In the genomic region with DNA sequence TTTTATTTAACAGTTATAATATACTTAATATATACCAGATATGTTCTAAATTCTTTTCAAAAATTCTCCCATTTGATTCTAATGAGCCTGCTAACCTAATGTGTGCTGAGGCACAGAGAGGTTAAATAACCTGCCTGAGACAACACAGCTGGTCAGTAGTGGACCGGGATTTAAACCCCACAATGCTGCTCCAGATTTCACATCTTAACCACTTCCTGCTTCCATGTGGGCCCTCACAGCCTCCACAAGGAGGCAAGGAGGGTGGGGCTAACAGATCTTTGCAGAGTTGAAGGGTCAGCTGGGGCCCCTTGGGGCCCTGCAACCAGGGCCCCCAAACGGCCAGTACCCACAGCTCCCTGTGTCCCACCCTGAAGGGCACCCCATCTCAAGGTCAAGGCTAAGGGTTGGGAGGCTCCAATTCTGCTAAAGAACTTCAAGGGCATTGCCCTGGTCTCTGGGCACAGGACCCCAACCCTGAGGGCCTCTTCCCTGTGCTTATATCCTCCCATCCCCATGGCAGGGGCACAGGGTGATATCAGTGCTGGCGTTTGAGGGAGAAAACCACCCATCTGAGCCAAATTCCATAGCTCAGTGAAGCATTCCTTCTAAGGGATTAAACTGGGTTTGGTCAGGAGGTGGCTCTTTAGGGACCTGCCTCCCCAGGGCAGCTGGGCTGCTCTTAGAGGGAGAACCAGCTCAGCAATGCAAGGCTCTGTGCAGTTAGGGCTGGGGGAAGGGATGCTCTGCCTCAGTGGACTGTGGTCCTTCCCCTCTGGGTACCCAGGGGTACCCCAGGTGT, we compare ENCODE assay signal across 12 cellular contexts. TPM values are rescaled to one million over a fixed set of nuclear protein-coding genes. Genes with fewer than 3 reads are reported as not detected.
DNase-seq lines count a peak whose midpoint lies in the region; ATAC-seq and TF ChIP-seq lines count a peak whose summit lies in the region.
"Had no signal": no experiment of that assay in that cellular context is flagged by ENCODE, and none has a peak within 500 bp of the region (broad histone marks: within the 10 kb centered on the region; RNA-seq: fewer than 3 reads in every experiment).

No MANE protein-coding gene starts in this region.

- TF ChIP-seq CTCF in esophagus muscularis mucosa (IDR thresholded peaks at IDR 0.05) (no peak), thoracic aorta (IDR thresholded peaks at IDR 0.05) (no peak), stomach (IDR thresholded peaks at IDR 0.05) (no peak)

- TF ChIP-seq POLR2A in esophagus muscularis mucosa (IDR thresholded peaks at IDR 0.05; ENCODE audit: low read depth): no peak
- no peak for TF ChIP-seq POLR2A in stomach (IDR thresholded peaks at IDR 0.05)

- WGBS in esophagus muscularis mucosa: 65% methylated on average over 3 of the region's 3 CpGs
- 23 to 55% (median 29%) methylated on average over 3 of the region's 3 CpGs for WGBS in stomach, 5 donors

- H3K9me3 ChIP-seq in esophagus muscularis mucosa: no peaks in the 10 kb centered on the region
- H3K9me3 ChIP-seq in thoracic aorta: no peaks in the 10 kb centered on the region
- no peaks in the 10 kb centered on the region for H3K9me3 ChIP-seq in stomach
- H3K9me3 ChIP-seq: heart right ventricle had no signal

- no peaks in the 10 kb centered on the region for H3K27me3 ChIP-seq in esophagus muscularis mucosa
- no peaks in the 10 kb centered on the region for H3K27me3 ChIP-seq in thoracic aorta (replicated peaks; ENCODE audit: insufficient read depth)
- H3K27me3 ChIP-seq in stomach: no peaks in the 10 kb centered on the region
- H3K27me3 ChIP-seq: heart right ventricle had no signal

- ATAC-seq in thoracic aorta (ENCODE audit: insufficient number of reproducible peaks, low FRiP score, low read depth) (no peak), GM18517 (IDR thresholded peaks at IDR 0.05; ENCODE audit: unreplicated experiment) (no peak)
- ATAC-seq: heart right ventricle had no signal

- no peaks in the 10 kb centered on the region for H3K36me3 ChIP-seq in esophagus muscularis mucosa
- no peaks in the 10 kb centered on the region for H3K36me3 ChIP-seq in thoracic aorta
- no peaks in the 10 kb centered on the region for H3K36me3 ChIP-seq in stomach
- H3K36me3 ChIP-seq: heart right ventricle had no signal

- TF ChIP-seq EP300 in esophagus muscularis mucosa (IDR thresholded peaks at IDR 0.05) (no peak), stomach (IDR thresholded peaks at IDR 0.05) (no peak)

- peaks cover 43 to 74% (median 66%) of the 10 kb centered on the region in 4 donors for H3K4me1 ChIP-seq in esophagus muscularis mucosa
- peaks cover 45 to 82% of the 10 kb centered on the region in 2 donors for H3K4me1 ChIP-seq in thoracic aorta (ENCODE audit: control insufficient read depth in 1 of 2, low read depth in 2 of 2)
- peaks cover 14 to 69% (median 30%) of the 10 kb centered on the region in 4 donors for H3K4me1 ChIP-seq in stomach

- H3K4me3 ChIP-seq in esophagus muscularis mucosa (no peak overlapping the region), thoracic aorta (no peak overlapping the region), stomach (no peak overlapping the region)
- H3K4me3 ChIP-seq: heart right ventricle, lung had no signal

- intact Hi-C loops in esophagus muscularis mucosa (cut with DNase I) (no loop called here), stomach (cut with DNase I; ENCODE audit: low total_unique reads) (no loop called here)

- peak overlapping the region in 3 of 4 donors; percentile 8 to 29 (median 9) for H3K27ac ChIP-seq in esophagus muscularis mucosa (replicated peaks in 1 of 4)
- peak overlapping the region; percentile 66 to 77 for H3K27ac ChIP-seq in thoracic aorta
- no peak overlapping the region for H3K27ac ChIP-seq in stomach
- H3K27ac ChIP-seq: heart right ventricle had no signal

- DNase-seq in H4 (ENCODE audit: low spot score) (peak; percentile 67), RPMI7951 (ENCODE audit: low read depth) (peak; percentile 67), esophagus muscularis mucosa (ENCODE audit: extremely low spot score) (no peak), thoracic aorta (ENCODE audit: low spot score) (no peak), retina (no peak), stomach (no peak)
- no peak for DNase-seq in activated CD4-positive, alpha-beta T cell treated with anti-CD3 and anti-CD28 coated beads, Interleukin-2, amount 50 U/mL, for 4 hours
- DNase-seq: heart right ventricle, NCI-H187 treated with DMSO at 0.1 percent for 48 hours, T-helper 9 cell had no signal

RNA-seq across cellular contexts. Expression of a gene that starts 2.2 kb away (rescaled TPM):
- total RNA-seq in H4 (2014; rRNA removed; shearing (Covaris generic)): 4.7 and 6.9 TPM in 2 replicates
- 1.3 and 2.1 TPM in 2 replicates for total RNA-seq in RPMI7951 (2014; rRNA removed; shearing (Covaris generic))
- total RNA-seq in esophagus muscularis mucosa (under 1 TPM in 1 of 4 donors, not detected in 3; 0.11 TPM), thoracic aorta (under 1 TPM; 0.21 to 0.41 TPM), stomach (under 1 TPM in 3 of 5 donors, not detected in 2; 0.29 to 0.45 (median 0.37) TPM)
- polyA plus RNA-seq in stomach: 1 to 10 TPM in 2 of 3 donors, not detected in 1; 3.1 to 3.7 TPM

RNA-seq across cellular contexts. Expression of a gene that starts 43.5 kb away (rescaled TPM):
- 0.29 and 1.7 TPM in 2 replicates for total RNA-seq in H4 (2014; rRNA removed; shearing (Covaris generic))
- 0.68 and 2.3 TPM in 2 replicates for total RNA-seq in RPMI7951 (2014; rRNA removed; shearing (Covaris generic))
- 1 to 10 TPM in 3 of 4 donors, under 1 TPM in 1; 0.83 to 8.4 (median 4.5) TPM for total RNA-seq in esophagus muscularis mucosa
- total RNA-seq in thoracic aorta: 100 to 1,000 TPM in 1 of 2 donors, 10 to 100 TPM in 1; 24.1 to 105 TPM
- total RNA-seq in stomach: 100 to 1,000 TPM in 1 of 5 donors, 10 to 100 TPM in 2, not detected in 2; 47.0 to 186 (median 95.8) TPM
- polyA plus RNA-seq in stomach: 100 to 1,000 TPM in 2 of 3 donors, 1 to 10 TPM in 1; 6.4 to 214 (median 138) TPM

Comparison
In these comparisons a context has a peak if more than half of its experiments do, and no peak if none do; other contexts are left out.
1. DNase-seq: peak in H4 (single experiment) and RPMI7951 (single experiment); none in esophagus muscularis mucosa (single experiment), thoracic aorta (single experiment), retina (single experiment), stomach (single experiment) and activated CD4-positive, alpha-beta T cell treated with anti-CD3 and anti-CD28 coated beads, Interleukin-2, amount 50 U/mL, for 4 hours (0 of 2).
2. H3K27ac ChIP-seq: peak in esophagus muscularis mucosa (3 of 4) and thoracic aorta (2 of 2); none in stomach (0 of 5).